Comparison of ENCODE assay signal across 16 cellular contexts in the genomic region with DNA sequence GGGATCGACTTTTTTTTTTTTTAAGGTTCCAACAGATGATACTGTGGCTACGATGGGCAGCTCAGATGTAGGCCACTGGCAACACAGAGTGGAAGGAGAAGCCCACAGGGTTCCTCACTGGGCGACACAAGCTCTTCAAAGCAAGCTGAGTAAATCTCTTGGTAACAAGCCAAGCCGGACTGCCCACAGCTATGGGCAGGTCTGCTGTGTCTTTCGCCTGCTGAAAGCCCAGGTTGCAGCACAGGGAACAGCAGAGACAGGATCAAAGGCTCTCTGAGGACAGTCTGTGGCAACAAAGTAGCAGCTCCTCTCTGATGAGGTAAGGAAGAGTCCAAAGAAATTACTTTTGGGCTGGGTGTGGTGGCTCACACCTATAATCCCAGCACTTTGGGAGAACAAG.
DNase-seq lines count a peak whose midpoint lies in the region; ATAC-seq and TF ChIP-seq lines count a peak whose summit lies in the region.
"Had no signal": no experiment of that assay in that cellular context is flagged by ENCODE, and none has a peak within 500 bp of the region (broad histone marks: within the 10 kb centered on the region; RNA-seq: fewer than 3 reads in every experiment).

No MANE protein-coding gene starts in this region.

- H3K27ac Mint-ChIP-seq in Caco-2 (ENCODE audit: unreplicated experiment), result no peak overlapping the region
- H3K27ac Mint-ChIP-seq: WTC11 had no signal

- peak overlapping the region in 4 of 11 experiments; percentile 11 to 85 (median 50); a peak in 7 of 22 replicates for H3K9ac ChIP-seq in BLaER1 treated with 17β-estradiol and CSF1 and Interleukin-3, amounts not matched to agents 10 nM and 100 nM
- no peak overlapping the region for H3K9ac ChIP-seq in PC-3 (ENCODE audit: low read length)

- no peaks in the 10 kb centered on the region for H3K9me2 ChIP-seq in PC-3 (replicated peaks; ENCODE audit: low read length)

- H3K4me1 ChIP-seq in BLaER1 treated with 17β-estradiol and CSF1 and Interleukin-3, amounts not matched to agents 10 nM and 100 nM, result peaks cover 47 to 96% (median 76%) of the 10 kb centered on the region in 10 experiments
- H3K4me1 ChIP-seq in PC-3 (ENCODE audit: insufficient read depth, low read length) (peaks cover 10% of the 10 kb centered on the region; the same call in 1 of the 2 replicates), esophagus muscularis mucosa (peaks cover 13 to 92% (median 66%) of the 10 kb centered on the region in 4 donors), Caco-2 (peaks cover 12% of the 10 kb centered on the region), BE2C (peaks cover 3% of the 10 kb centered on the region; the same call in 1 of the 2 replicates)

- H3K36me3 Mint-ChIP-seq in Caco-2 (ENCODE audit: insufficient read depth, unreplicated experiment), result peaks cover 7% of the 10 kb centered on the region
- H3K36me3 Mint-ChIP-seq: WTC11 had no signal

- no peak for ATAC-seq in PC-3
- ATAC-seq: WTC11 had no signal

- intact Hi-C loops in PC-3 (cut with micrococcal nuclease), result no loop called here
- intact Hi-C loops in esophagus muscularis mucosa (cut with DNase I), result no loop called here
- intact Hi-C loops in Caco-2 (cut with micrococcal nuclease; ENCODE audit: unreplicated experiment), result no loop called here

- 72% methylated on average over 5 of the region's 5 CpGs for WGBS in esophagus muscularis mucosa

- CTCF ChIA-PET in PC-3 (lab: Charles Lee) (no interaction called here), Caco-2 (lab: Charles Lee) (no interaction called here)

- H3K27me3 ChIP-seq in BLaER1 treated with 17β-estradiol and CSF1 and Interleukin-3, amounts not matched to agents 10 nM and 100 nM, result no peaks in the 10 kb centered on the region
- H3K27me3 ChIP-seq in PC-3 (ENCODE audit: low read length), result no peaks in the 10 kb centered on the region
- H3K27me3 ChIP-seq in esophagus muscularis mucosa, result no peaks in the 10 kb centered on the region
- H3K27me3 ChIP-seq in Caco-2 (replicated peaks; ENCODE audit: control insufficient read depth, insufficient read depth, low read length), result no peaks in the 10 kb centered on the region
- H3K27me3 ChIP-seq in BE2C, result no peaks in the 10 kb centered on the region

- H3F3A ChIP-seq in PC-3 (ENCODE audit: low read length, unreplicated experiment), result no peaks in the 10 kb centered on the region

- H2AFZ ChIP-seq in PC-3 (ENCODE audit: low read length), result no peak overlapping the region
- H2AFZ ChIP-seq: PC-9 had no signal

- H4K20me1 ChIP-seq in BLaER1 treated with 17β-estradiol and CSF1 and Interleukin-3, amounts not matched to agents 10 nM and 100 nM, result no peaks in the 10 kb centered on the region
- H4K20me1 ChIP-seq in PC-3 (ENCODE audit: low read length), result no peaks in the 10 kb centered on the region

- H3K9me3 Mint-ChIP-seq in Caco-2 (ENCODE audit: unreplicated experiment), result no peaks in the 10 kb centered on the region
- H3K9me3 Mint-ChIP-seq: stimulated activated naive CD8-positive, alpha-beta T cell treated with anti-CD3 and anti-CD28 coated beads, Interleukin-15, amount 100 ng/mL, for 72 hours; WTC11 had no signal

- TF ChIP-seq CTCF in PC-3 (conservative IDR thresholded peaks at IDR 0.05; ENCODE audit: low read depth, low read length) (no peak), esophagus muscularis mucosa (IDR thresholded peaks at IDR 0.05) (no peak), Caco-2 (IDR thresholded peaks at IDR 0.05; ENCODE audit: insufficient read depth in 1 of 2, low read depth in 1 of 2, low read length in 1 of 2, severe bottlenecking in 1 of 2, unreplicated experiment in 1 of 2) (no peak), BE2C (IDR thresholded peaks at IDR 0.05; ENCODE audit: low read depth, low read length) (no peak)

- POLR2A ChIA-PET in PC-3 (lab: Charles Lee; ENCODE audit: unreplicated experiment), result interaction anchor here (0.6 kb wide), 1 partner anchor 58 kb away, joined by 3 read pairs; no protein-coding TSS in a partner anchor
- POLR2A ChIA-PET in Caco-2 (lab: Charles Lee), result interaction anchor here (0.7 kb wide), 1 partner anchor 26 kb away, joined by 3 read pairs; no protein-coding TSS in a partner anchor

- no peaks in the 10 kb centered on the region for H3K9me3 ChIP-seq in BLaER1 treated with 17β-estradiol and CSF1 and Interleukin-3, amounts not matched to agents 10 nM and 100 nM (replicated peaks in 1 of 11)
- H3K9me3 ChIP-seq in PC-3 (ENCODE audit: low read length) (no peaks in the 10 kb centered on the region), esophagus muscularis mucosa (no peaks in the 10 kb centered on the region), Caco-2 (no peaks in the 10 kb centered on the region), BE2C (no peaks in the 10 kb centered on the region)

- H3K27me3 Mint-ChIP-seq in Caco-2 (ENCODE audit: insufficient read depth, unreplicated experiment), result no peaks in the 10 kb centered on the region
- H3K27me3 Mint-ChIP-seq: stimulated activated naive CD8-positive, alpha-beta T cell treated with anti-CD3 and anti-CD28 coated beads, Interleukin-15, amount 100 ng/mL, for 72 hours had no signal

- BruUV-seq in PC-3 (replicated peaks; lab: Mats Ljungman, UMichigan), result no TSS peak
- BruUV-seq in Caco-2 (replicated peaks; lab: Mats Ljungman, UMichigan), result no TSS peak

- peaks cover 8% of the 10 kb centered on the region for H3K4me1 Mint-ChIP-seq in Caco-2 (ENCODE audit: low read depth, unreplicated experiment)
- H3K4me1 Mint-ChIP-seq: WTC11 had no signal

- H3K4me3 Mint-ChIP-seq in Caco-2 (ENCODE audit: unreplicated experiment), result no peak overlapping the region
- H3K4me3 Mint-ChIP-seq: stimulated activated naive CD8-positive, alpha-beta T cell treated with anti-CD3 and anti-CD28 coated beads, Interleukin-15, amount 100 ng/mL, for 72 hours; WTC11 had no signal

- no peaks in the 10 kb centered on the region for H3K36me3 ChIP-seq in BLaER1 treated with 17β-estradiol and CSF1 and Interleukin-3, amounts not matched to agents 10 nM and 100 nM
- H3K36me3 ChIP-seq in PC-3 (ENCODE audit: low read depth, low read length), result peaks cover 5% of the 10 kb centered on the region; the same call in 1 of the 2 replicates
- no peaks in the 10 kb centered on the region for H3K36me3 ChIP-seq in esophagus muscularis mucosa
- H3K36me3 ChIP-seq in Caco-2 (ENCODE audit: control insufficient read depth, insufficient read depth, low read length), result no peaks in the 10 kb centered on the region
- H3K36me3 ChIP-seq in BE2C, result no peaks in the 10 kb centered on the region

- TF ChIP-seq POLR2A in esophagus muscularis mucosa (IDR thresholded peaks at IDR 0.05; ENCODE audit: low read depth), result no peak

- H3K4me3 ChIP-seq in BLaER1 treated with 17β-estradiol and CSF1 and Interleukin-3, amounts not matched to agents 10 nM and 100 nM, result no peak overlapping the region
- H3K4me3 ChIP-seq in PC-3 (ENCODE audit: low read length), result no peak overlapping the region
- H3K4me3 ChIP-seq in esophagus muscularis mucosa, result no peak overlapping the region
- H3K4me3 ChIP-seq in Caco-2 (ENCODE audit: low read depth, low read length), result no peak overlapping the region
- no peak overlapping the region for H3K4me3 ChIP-seq in BE2C (ENCODE audit: low read depth, low read length)
- H3K4me3 ChIP-seq: PC-9 had no signal

- peak overlapping the region in 9 of 11 experiments; percentile 30 to 96 (median 84); a peak in 17 of 22 replicates for H3K27ac ChIP-seq in BLaER1 treated with 17β-estradiol and CSF1 and Interleukin-3, amounts not matched to agents 10 nM and 100 nM
- H3K27ac ChIP-seq in PC-3 (ENCODE audit: low read length) (no peak overlapping the region), esophagus muscularis mucosa (replicated peaks in 1 of 4) (peak overlapping the region; percentile 84 to 86 (median 84))
- H3K27ac ChIP-seq: PC-9 had no signal

- peak overlapping the region; percentile 49 to 92 (median 76) for H3K4me2 ChIP-seq in BLaER1 treated with 17β-estradiol and CSF1 and Interleukin-3, amounts not matched to agents 10 nM and 100 nM
- no peak overlapping the region for H3K4me2 ChIP-seq in PC-3 (ENCODE audit: low read length)
- H3K4me2 ChIP-seq: PC-9 had no signal

- peaks cover 14% of the 10 kb centered on the region; the same call in 1 of the 2 replicates for H3K79me2 ChIP-seq in PC-3 (ENCODE audit: low read length)

- DNase-seq in PC-3 (peak; percentile 62), esophagus muscularis mucosa (ENCODE audit: extremely low spot score) (no peak), renal cortical epithelial cell (ENCODE audit: low read depth) (peak; percentile 71), activated gamma-delta T cell treated with Interleukin-2 at 50 U/mL for 16 hours (no peak), Caco-2 (no peak), BE2C (no peak)
- no peak for DNase-seq in stimulated activated CD4-positive, alpha-beta T cell treated with anti-CD3 and anti-CD28 coated beads, Interleukin-4, amount 100 ng/mL, for 1 hour
- DNase-seq: activated naive CD4-positive, alpha-beta T cell treated with anti-CD3 and anti-CD28 coated beads, Interleukin-2, amount 50 U/mL, for 16 hours; EL; Karpas-422; PC-9; small intestine; stimulated activated naive CD8-positive, alpha-beta T cell treated with anti-CD3 and anti-CD28 coated beads, Interleukin-15, amount 100 ng/mL, for 72 hours; SW 1271 had no signal

- no peak for TF ChIP-seq EP300 in esophagus muscularis mucosa (IDR thresholded peaks at IDR 0.05)

Comparison
In these comparisons a context has a peak if more than half of its experiments do, and no peak if none do; other contexts are left out.
1. DNase-seq: peak in PC-3 (single experiment) and renal cortical epithelial cell (single experiment); none in esophagus muscularis mucosa (single experiment), activated gamma-delta T cell treated with Interleukin-2 at 50 U/mL for 16 hours (single experiment), Caco-2 (0 of 2), BE2C (single experiment) and stimulated activated CD4-positive, alpha-beta T cell treated with anti-CD3 and anti-CD28 coated beads, Interleukin-4, amount 100 ng/mL, for 1 hour (single experiment).